In the genomic region with DNA sequence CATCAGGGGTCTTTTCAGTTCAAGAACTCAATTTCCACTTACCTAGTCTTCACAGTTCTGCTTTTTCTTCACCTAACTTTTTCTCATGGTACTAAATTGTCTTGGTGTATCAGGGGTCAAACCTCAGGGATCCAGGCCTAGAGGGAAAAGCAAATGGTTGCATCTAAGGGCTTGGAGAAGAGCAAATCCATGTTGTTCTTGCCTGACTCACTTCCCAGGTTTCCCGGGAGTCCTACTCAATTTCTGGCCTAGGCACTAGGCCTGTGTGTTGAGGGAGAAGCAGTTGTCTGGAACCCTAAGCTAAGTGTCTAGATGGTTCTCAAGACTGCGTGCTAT, we compare ENCODE assay signal across 8 cellular contexts.
DNase-seq lines count a peak whose midpoint lies in the region; ATAC-seq and TF ChIP-seq lines count a peak whose summit lies in the region.

No MANE protein-coding gene starts in this region.

- no peak for ATAC-seq in GM21423 (IDR thresholded peaks at IDR 0.05; ENCODE audit: unreplicated experiment)

- H3K9ac ChIP-seq in Loucy (ENCODE audit: low read depth, low read length, poor library complexity, severe bottlenecking) = peak overlapping the region; percentile 99

- H3K4me1 ChIP-seq in DOHH2 (ENCODE audit: control insufficient read depth, low read length) (peaks cover 11% of the 10 kb centered on the region), Loucy (ENCODE audit: insufficient read depth, low read length, poor library complexity, severe bottlenecking) (peaks cover 23% of the 10 kb centered on the region), osteoblast (ENCODE audit: insufficient read depth, low read length) (no peaks in the 10 kb centered on the region)

- H3K9me3 ChIP-seq in DOHH2 (ENCODE audit: control insufficient read depth, insufficient read depth, low read length) = no peaks in the 10 kb centered on the region
- H3K9me3 ChIP-seq in Loucy (ENCODE audit: insufficient read depth, low read depth, low read length) = no peaks in the 10 kb centered on the region
- H3K9me3 ChIP-seq in osteoblast (ENCODE audit: low read depth, low read length) = no peaks in the 10 kb centered on the region

- intact Hi-C loops in dorsolateral prefrontal cortex (cut with DNase I) = no loop called here

- H3K79me2 ChIP-seq in DOHH2 (ENCODE audit: control insufficient read depth, low read length) (no peaks in the 10 kb centered on the region), Loucy (ENCODE audit: insufficient read depth, low read length) (peaks cover 44% of the 10 kb centered on the region), osteoblast (ENCODE audit: insufficient read depth, low read length) (no peaks in the 10 kb centered on the region)

- H3K9me2 ChIP-seq in DOHH2 (replicated peaks; ENCODE audit: control insufficient read depth, low read length) (no peaks in the 10 kb centered on the region), Loucy (replicated peaks; ENCODE audit: low read depth, low read length) (no peaks in the 10 kb centered on the region)

- peak overlapping the region; percentile 60; the same call in 1 of the 2 replicates for H2AFZ ChIP-seq in Loucy (ENCODE audit: low read length)
- peak overlapping the region; percentile 74 for H2AFZ ChIP-seq in osteoblast (ENCODE audit: low read length)

- no peaks in the 10 kb centered on the region for H3K36me3 ChIP-seq in DOHH2 (ENCODE audit: control insufficient read depth, low read length)
- no peaks in the 10 kb centered on the region for H3K36me3 ChIP-seq in Loucy (ENCODE audit: insufficient read depth, low read length)
- H3K36me3 ChIP-seq in osteoblast (ENCODE audit: insufficient read depth, low read length) = no peaks in the 10 kb centered on the region

- H3K27me3 ChIP-seq in DOHH2 (ENCODE audit: control insufficient read depth, low read length) = no peaks in the 10 kb centered on the region
- peaks cover 4% of the 10 kb centered on the region for H3K27me3 ChIP-seq in Loucy (ENCODE audit: insufficient read depth, low read length, poor library complexity, severe bottlenecking)
- H3K27me3 ChIP-seq in dorsolateral prefrontal cortex = peaks cover 0 to 51% (median 16%) of the 10 kb centered on the region in 45 donors
- H3K27me3 ChIP-seq in osteoblast (ENCODE audit: insufficient read depth, low read length) = peaks cover 2% of the 10 kb centered on the region

- H4K20me1 ChIP-seq in DOHH2 (ENCODE audit: control insufficient read depth, insufficient read depth, low read depth, low read length) (no peaks in the 10 kb centered on the region), Loucy (ENCODE audit: insufficient read depth, low read length, poor library complexity, severe bottlenecking) (peaks cover 19% of the 10 kb centered on the region), osteoblast (ENCODE audit: insufficient read depth, low read length) (no peaks in the 10 kb centered on the region)

- TF ChIP-seq CTCF in DOHH2 (IDR thresholded peaks at IDR 0.05; ENCODE audit: low read depth, low read length, poor library complexity, severe bottlenecking) (no peak), Loucy (conservative IDR thresholded peaks at IDR 0.05; ENCODE audit: low read length) (no peak), dorsolateral prefrontal cortex (IDR thresholded peaks at IDR 0.05 in 54 of 56, conservative IDR thresholded peaks at IDR 0.05 in 2 of 56; ENCODE audit: low read depth in 1 of 56, partially characterized antibody in 56 of 56) (peak in 5 of 56 donors; percentile 1 to 60 (median 2)), osteoblast (IDR thresholded peaks at IDR 0.05; ENCODE audit: extremely low read depth, low read depth, low read length) (no peak)

- H3F3A ChIP-seq in DOHH2 (ENCODE audit: control insufficient read depth, insufficient read depth) (no peaks in the 10 kb centered on the region), Loucy (ENCODE audit: low read depth) (no peaks in the 10 kb centered on the region)

- H3K4me2 ChIP-seq in DOHH2 (ENCODE audit: low read length) (peak overlapping the region; percentile 14; the same call in 1 of the 2 replicates), Loucy (ENCODE audit: low read depth, low read length, poor library complexity, severe bottlenecking) (peak overlapping the region; percentile 86), osteoblast (ENCODE audit: insufficient read depth, low read length) (peak overlapping the region; percentile 73)

- no peak for DNase-seq in dorsolateral prefrontal cortex
- no peak for DNase-seq in osteoblast (ENCODE audit: insufficient read length, low spot score, missing footprints)
- no peak for DNase-seq in NCI-H345 (lab: John Stamatoyannopoulos, UW)
- no peak for DNase-seq in COR-L47 (lab: John Stamatoyannopoulos, UW)
- no peak for DNase-seq in DMS 273 treated with DMSO at 0.1 percent for 48 hours (lab: John Stamatoyannopoulos, UW)

- H3K4me3 ChIP-seq in DOHH2 (ENCODE audit: low read length) (no peak overlapping the region), Loucy (ENCODE audit: low read length, poor library complexity, severe bottlenecking) (peak overlapping the region; percentile 99), dorsolateral prefrontal cortex (peak overlapping the region in 53 of 59 donors; percentile 7 to 61 (median 45)), osteoblast (ENCODE audit: insufficient read depth, low read length) (peak overlapping the region; percentile 60)

- no peak overlapping the region for H3K27ac ChIP-seq in DOHH2 (ENCODE audit: low read depth, low read length)
- H3K27ac ChIP-seq in dorsolateral prefrontal cortex = peak overlapping the region in 50 of 59 donors; percentile 4 to 87 (median 75)
- H3K27ac ChIP-seq in osteoblast (ENCODE audit: low read depth, low read length) = peak overlapping the region; percentile 10

Comparison
In these comparisons a context has a peak if more than half of its experiments do, and no peak if none do; other contexts are left out.
1. H3K4me2 ChIP-seq: peak in every context shown above with its lines; median percentile 86 in Loucy; 73 in osteoblast; 14 in DOHH2.